Comparison of ENCODE assay signal across 1 cellular context in genomic region chr11:117300773-117301172, GRCh38.
TF ChIP-seq lines count a peak whose summit lies in the region.

No MANE protein-coding gene starts in this region.

TF ChIP-seq in H1, 55 proteins besides CTCF, POLR2A, EP300 and RAD21:
- TF ChIP-seq CREB1 (IDR thresholded peaks at IDR 0.05): no peak
- TF ChIP-seq CBX5 (IDR thresholded peaks at IDR 0.05; ENCODE audit: low read depth, low read length): no peak
- TF ChIP-seq JUN (IDR thresholded peaks at IDR 0.05; ENCODE audit: low read depth, low read length): no peak
- TF ChIP-seq CHD2 (IDR thresholded peaks at IDR 0.05; ENCODE audit: low read length): no peak
- no peak for TF ChIP-seq KDM4A (IDR thresholded peaks at IDR 0.05; ENCODE audit: low read depth, low read length, severe bottlenecking)
- TF ChIP-seq TAF7 (optimal IDR thresholded peaks at IDR 0.05; ENCODE audit: borderline replicate concordance, low read depth, low read length): no peak
- no peak for TF ChIP-seq SP4 (IDR thresholded peaks at IDR 0.05; ENCODE audit: low read length)
- TF ChIP-seq EZH2 (IDR thresholded peaks at IDR 0.05; ENCODE audit: low read depth, low read length, severe bottlenecking): no peak
- TF ChIP-seq HDAC6 (IDR thresholded peaks at IDR 0.05; ENCODE audit: low read depth, low read length): no peak
